ENCODE assay signal across 8 cellular contexts in genomic region chr4:87103691-87104187, GRCh38.
DNase-seq lines count a peak whose midpoint lies in the region; ATAC-seq, FAIRE-seq and TF ChIP-seq lines count a peak whose summit lies in the region.

No MANE protein-coding gene starts in this region.

- H3K27me3 Mint-ChIP-seq in CD4-positive, alpha-beta memory T cell = no peaks in the 10 kb centered on the region

- H3K9ac ChIP-seq in neuronal stem cell (ENCODE audit: low read depth, low read length, poor library complexity) = no peak overlapping the region

- peaks cover 9% of the 10 kb centered on the region for H3K36me3 ChIP-seq in CD4-positive, alpha-beta memory T cell (ENCODE audit: insufficient read depth, low read length)
- H3K36me3 ChIP-seq in pancreas = peaks cover 0 to 12% (median 6%) of the 10 kb centered on the region in 3 donors
- peaks cover 6 to 18% of the 10 kb centered on the region in 2 donors for H3K36me3 ChIP-seq in neuronal stem cell (replicated peaks in 1 of 2; ENCODE audit: control insufficient read depth in 2 of 2, insufficient read depth in 2 of 2, low read length in 2 of 2)

- H3K23ac ChIP-seq in neuronal stem cell (ENCODE audit: low read depth, low read length, poor library complexity) = no peak overlapping the region

- H3K18ac ChIP-seq in neuronal stem cell (ENCODE audit: low read length) = no peak overlapping the region

- H2BK5ac ChIP-seq in neuronal stem cell (ENCODE audit: low read length) = no peak overlapping the region

- POLR2A ChIA-PET in CD4-positive, alpha-beta memory T cell (lab: Charles Lee; ENCODE audit: partially characterized antibody) = interaction anchor here (0.6 to 4.9 kb wide), 9 partner anchors 11 to 1274 kb away, joined by 3 to 38 read pairs (median 6); partner anchors contain the start of genes AFF1 and HSD17B11

- no peak overlapping the region for H2AK5ac ChIP-seq in neuronal stem cell (ENCODE audit: low read depth, low read length)

- peak; percentile 20 to 58 (median 33) for ATAC-seq in pancreas

- H3K4ac ChIP-seq in neuronal stem cell (ENCODE audit: low read length) = no peak overlapping the region

- H3K4me1 ChIP-seq in CD4-positive, alpha-beta memory T cell (ENCODE audit: insufficient read depth, low read length) = peaks cover 48% of the 10 kb centered on the region
- peaks cover 7 to 15% (median 10%) of the 10 kb centered on the region in 3 donors for H3K4me1 ChIP-seq in pancreas
- peaks cover 0 to 2% of the 10 kb centered on the region in 2 donors for H3K4me1 ChIP-seq in neuronal stem cell (ENCODE audit: control insufficient read depth in 2 of 2, insufficient read depth in 1 of 2, low read depth in 1 of 2, low read length in 2 of 2)

- H3K4me3 ChIP-seq in CD4-positive, alpha-beta memory T cell (ENCODE audit: low read length in 2 of 2) = no peak overlapping the region
- no peak overlapping the region for H3K4me3 ChIP-seq in pancreas
- no peak overlapping the region for H3K4me3 ChIP-seq in neuronal stem cell (ENCODE audit: low read length in 2 of 2)

- H3K27ac ChIP-seq in CD4-positive, alpha-beta memory T cell (ENCODE audit: low read depth, low read length) = peak overlapping the region; percentile 51
- peak overlapping the region in 2 of 4 donors; percentile 38 to 43 for H3K27ac ChIP-seq in pancreas
- H3K27ac ChIP-seq in neuronal stem cell (replicated peaks; ENCODE audit: low read length) = no peak overlapping the region

- peak overlapping the region; percentile 91 to 97 (median 96) for H3K27ac Mint-ChIP-seq in CD4-positive, alpha-beta memory T cell

- no peak overlapping the region for H2BK12ac ChIP-seq in neuronal stem cell (ENCODE audit: low read length)

- H3K9me3 Mint-ChIP-seq in CD4-positive, alpha-beta memory T cell = peaks cover 0 to 2% (median 0%) of the 10 kb centered on the region in 8 donors

- FAIRE-seq in RCC 7860 (lab: Jason Lieb, UNC) = peak; percentile 80
- FAIRE-seq in endometrium (lab: Jason Lieb, UNC) = peak; percentile 89
- FAIRE-seq in pancreas (lab: Jason Lieb, UNC) = peak; percentile 49

- H3K4me3 Mint-ChIP-seq in CD4-positive, alpha-beta memory T cell = peak overlapping the region; percentile 30 to 82 (median 75)

- no peak overlapping the region for H2AFZ ChIP-seq in neuronal stem cell (ENCODE audit: low read length)

- intact Hi-C loops in CD4-positive, alpha-beta memory T cell (cut with micrococcal nuclease) = loop anchor here (2.0 kb wide), 2 partner anchors 29 to 169 kb away; partner anchors contain the start of gene AFF1
- intact Hi-C loops in pancreas (cut with DNase I) = no loop called here

- CTCF ChIA-PET in CD4-positive, alpha-beta memory T cell (lab: Charles Lee; ENCODE audit: partially characterized antibody) = interaction anchor here (1.4 to 5.1 kb wide), 6 partner anchors 8 to 182 kb away, joined by 3 to 53 read pairs (median 8); partner anchors contain the start of gene AFF1

- H4K8ac ChIP-seq in neuronal stem cell (ENCODE audit: low read depth, low read length) = no peak overlapping the region

- no peaks in the 10 kb centered on the region for H3K27me3 ChIP-seq in CD4-positive, alpha-beta memory T cell (ENCODE audit: insufficient read depth, low read length)
- H3K27me3 ChIP-seq in pancreas (no peaks in the 10 kb centered on the region), neuronal stem cell (ENCODE audit: control insufficient read depth in 3 of 3, insufficient read depth in 3 of 3, low read depth in 1 of 3, low read length in 3 of 3) (no peaks in the 10 kb centered on the region)

- peaks cover 31 to 41% of the 10 kb centered on the region in 2 donors for H3K36me3 Mint-ChIP-seq in CD4-positive, alpha-beta memory T cell

- H3K9me3 ChIP-seq in CD4-positive, alpha-beta memory T cell (ENCODE audit: control insufficient read depth in 1 of 2, low read length in 2 of 2) = no peaks in the 10 kb centered on the region
- no peaks in the 10 kb centered on the region for H3K9me3 ChIP-seq in pancreas
- H3K9me3 ChIP-seq in neuronal stem cell (replicated peaks in 1 of 2; ENCODE audit: control insufficient read depth in 2 of 2, insufficient read depth in 1 of 2, low read depth in 1 of 2, low read length in 2 of 2) = no peaks in the 10 kb centered on the region

- no peak overlapping the region for H2BK15ac ChIP-seq in neuronal stem cell (ENCODE audit: low read length)

- H2BK120ac ChIP-seq in neuronal stem cell (ENCODE audit: low read depth, low read length) = no peak overlapping the region

- peak; percentile 51 to 84 (median 80) for DNase-seq in CD4-positive, alpha-beta memory T cell
- DNase-seq in RCC 7860 (ENCODE audit: low spot score) = peak; percentile 77
- DNase-seq in pancreas = no peak
- DNase-seq in GOT3 (lab: John Stamatoyannopoulos, UW) = no peak
- DNase-seq in neuronal stem cell (ENCODE audit: low spot score) = no peak
- DNase-seq in NCI-H524 treated with DMSO at 0.1 percent for 48 hours (lab: John Stamatoyannopoulos, UW) = no peak
- DNase-seq in NCI-H1048 (lab: John Stamatoyannopoulos, UW) = no peak

- 48 to 51% methylated on average over 2 of the region's 2 CpGs for WGBS in pancreas, 2 donors
- WGBS in neuronal stem cell (ENCODE audit: extremely low coverage in 2 of 2, insufficient read length in 2 of 2, insufficient replicate concordance in 1 of 2), 2 donors = no CpG with 5 or more reads among the region's 2 CpGs

- H3K4me1 Mint-ChIP-seq in CD4-positive, alpha-beta memory T cell = peaks cover 51 to 67% (median 56%) of the 10 kb centered on the region in 4 donors

- H3K4me2 ChIP-seq in neuronal stem cell (ENCODE audit: insufficient read depth, low read length, poor library complexity, severe bottlenecking) = no peak overlapping the region

- H4K91ac ChIP-seq in neuronal stem cell (ENCODE audit: low read depth, low read length, poor library complexity) = no peak overlapping the region

- no peak overlapping the region for H3K14ac ChIP-seq in neuronal stem cell (ENCODE audit: low read length)

- TF ChIP-seq CTCF in pancreas (IDR thresholded peaks at IDR 0.05) = no peak

- no peaks in the 10 kb centered on the region for H3K79me1 ChIP-seq in neuronal stem cell (ENCODE audit: low read depth, low read length)

Comparison
In these comparisons a context has a peak if more than half of its experiments do, and no peak if none do; other contexts are left out.
1. DNase-seq: peak in CD4-positive, alpha-beta memory T cell (5 of 5) and RCC 7860 (single experiment); none in pancreas (0 of 6), GOT3 (single experiment), neuronal stem cell (single experiment), NCI-H524 treated with DMSO at 0.1 percent for 48 hours (single experiment) and NCI-H1048 (single experiment).